Comparison of ENCODE assay signal across 8 cellular contexts in the genomic region with DNA sequence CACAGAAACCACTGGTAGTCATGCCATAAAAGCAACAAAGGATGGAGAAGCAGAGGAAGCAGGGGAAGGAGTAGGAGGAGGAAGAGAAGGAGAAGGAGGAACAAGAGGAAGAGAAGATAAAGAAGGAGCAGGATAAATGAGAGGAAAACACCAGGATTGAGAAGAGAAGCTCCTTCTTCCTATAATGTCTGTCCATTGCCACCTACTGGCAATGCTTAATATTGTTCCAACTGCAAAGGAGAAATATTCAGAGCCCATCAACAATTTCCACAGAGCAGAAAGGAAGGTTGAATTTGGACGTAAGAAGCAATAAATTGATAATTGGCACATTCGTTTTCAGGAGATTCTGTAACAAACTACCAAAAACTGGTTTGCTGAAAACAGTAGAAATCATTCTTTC.
DNase-seq lines count a peak whose midpoint lies in the region; ATAC-seq and TF ChIP-seq lines count a peak whose summit lies in the region.

No MANE protein-coding gene starts in this region.

- H3K36me3 ChIP-seq in esophagus squamous epithelium, result no peaks in the 10 kb centered on the region

- TF ChIP-seq CTCF in esophagus squamous epithelium (IDR thresholded peaks at IDR 0.05), result peak in 5 of 6 experiments; percentile 18 to 71 (median 45)

- H3K9me3 ChIP-seq in esophagus squamous epithelium, result no peaks in the 10 kb centered on the region

- H3K4me3 ChIP-seq in esophagus squamous epithelium, result no peak overlapping the region

- in situ Hi-C loops in ACHN (cut with HindIII; ENCODE audit: low pct_ligation_motif_present, low pct_unique_long_range_greater_than_20kb, low sequenced_read_pairs), result no loop called here

- ATAC-seq in GM19035 (IDR thresholded peaks at IDR 0.05; ENCODE audit: unreplicated experiment), result peak; percentile 55

- intact Hi-C loops in esophagus squamous epithelium (cut with DNase I), result no loop called here

- 12 to 13% methylated on average over 2 of the region's 2 CpGs for WGBS in esophagus squamous epithelium, 2 donors

- H3K27me3 ChIP-seq in esophagus squamous epithelium, result no peaks in the 10 kb centered on the region

- peak; percentile 69 for DNase-seq in ACHN
- DNase-seq in NCI-H748 treated with DMSO at 0.1 percent for 48 hours (lab: John Stamatoyannopoulos, UW), result peak; percentile 35
- no peak for DNase-seq in esophagus squamous epithelium (lab: John Stamatoyannopoulos, UW)
- DNase-seq in superior temporal gyrus (ENCODE audit: extremely low spot score), result peak; percentile 63
- DNase-seq in activated CD4-positive, alpha-beta T cell treated with anti-CD3 and anti-CD28 coated beads for 1 hour, result no peak
- no peak for DNase-seq in GF-D8 (lab: John Stamatoyannopoulos, UW)
- no peak for DNase-seq in GM19240 (ENCODE audit: insufficient read length, low spot score)

- no peak overlapping the region for H3K27ac ChIP-seq in esophagus squamous epithelium

- no peak for TF ChIP-seq POLR2A in esophagus squamous epithelium (IDR thresholded peaks at IDR 0.05)

- H3K4me1 ChIP-seq in esophagus squamous epithelium, result no peaks in the 10 kb centered on the region

Comparison
In these comparisons a context has a peak if more than half of its experiments do, and no peak if none do; other contexts are left out.
1. DNase-seq: peak in ACHN (single experiment), NCI-H748 treated with DMSO at 0.1 percent for 48 hours (single experiment) and superior temporal gyrus (single experiment); none in esophagus squamous epithelium (single experiment), activated CD4-positive, alpha-beta T cell treated with anti-CD3 and anti-CD28 coated beads for 1 hour (single experiment), GF-D8 (single experiment) and GM19240 (single experiment).